14 cellular contexts compared by ENCODE assay signal in genomic region chr4:26326791-26327190, GRCh38. TPM values are rescaled to one million over a fixed set of nuclear protein-coding genes. Genes with fewer than 3 reads are reported as not detected.
DNase-seq lines count a peak whose midpoint lies in the region; FAIRE-seq and TF ChIP-seq lines count a peak whose summit lies in the region.
"Had no signal": no experiment of that assay in that cellular context is flagged by ENCODE, and none has a peak within 500 bp of the region (broad histone marks: within the 10 kb centered on the region; RNA-seq: fewer than 3 reads in every experiment).

No MANE protein-coding gene starts in this region.

- peaks cover 19% of the 10 kb centered on the region for H3K36me3 Mint-ChIP-seq in T-helper 2 cell treated with Interferon-gamma antibody and Interleukin-4, amounts not matched to agents 5 μg/mL and 100 μg/mL, for 36 hours (ENCODE audit: low read depth)

- no peaks in the 10 kb centered on the region for H3K36me3 ChIP-seq in bronchial epithelial cell (ENCODE audit: control insufficient read depth, insufficient read depth, low read length)
- H3K36me3 ChIP-seq: upper lobe of left lung had no signal

- H3K4me3 Mint-ChIP-seq in T-helper 2 cell treated with Interferon-gamma antibody and Interleukin-4, amounts not matched to agents 5 μg/mL and 100 μg/mL, for 36 hours, result no peak overlapping the region
- H3K4me3 Mint-ChIP-seq: B cell; effector memory CD8-positive, alpha-beta T cell had no signal

- no peak for TF ChIP-seq CTCF in bronchial epithelial cell (IDR thresholded peaks at IDR 0.05; ENCODE audit: insufficient read depth, low read length, severe bottlenecking)

- DNase-seq in T-helper 2 cell treated with Interferon-gamma antibody and Interleukin-4, amounts not matched to agents 5 μg/mL and 100 μg/mL, for 36 hours (ENCODE audit: low spot score), result no peak
- no peak for DNase-seq in T-helper 2 cell
- peak; percentile 31 for DNase-seq in MV-4-11 (lab: John Stamatoyannopoulos, UW)
- DNase-seq in bronchial epithelial cell (ENCODE audit: low read depth), result peak; percentile 49
- DNase-seq in renal cortical epithelial cell (ENCODE audit: low read depth), result peak; percentile 80
- no peak for DNase-seq in stimulated activated naive CD4-positive, alpha-beta T cell treated with Interleukin-2 at 50 U/mL for 16 hours (lab: John Stamatoyannopoulos, UW)
- DNase-seq in NCI-H510A treated with DMSO at 0.1 percent for 48 hours (lab: John Stamatoyannopoulos, UW), result no peak
- DNase-seq in stimulated activated CD4-positive, alpha-beta T cell treated with anti-CD3 and anti-CD28 coated beads, Interleukin-12 subunit alpha, Interleukin-12 subunit beta, amount 100 ng/mL, for 4 hours, result no peak
- DNase-seq: activated effector memory CD4-positive, alpha-beta T cell treated with Interleukin-2 at 50 U/mL for 16 hours; effector memory CD8-positive, alpha-beta T cell; NCI-H774; T-helper 9 cell; upper lobe of left lung had no signal

- H3K4me1 Mint-ChIP-seq in T-helper 2 cell treated with Interferon-gamma antibody and Interleukin-4, amounts not matched to agents 5 μg/mL and 100 μg/mL, for 36 hours (ENCODE audit: low read depth), result peaks cover 53% of the 10 kb centered on the region

- no peaks in the 10 kb centered on the region for H3K27me3 ChIP-seq in bronchial epithelial cell (ENCODE audit: control insufficient read depth, insufficient read depth, low read length)
- H3K27me3 ChIP-seq: upper lobe of left lung had no signal

- no peaks in the 10 kb centered on the region for H3K27me3 Mint-ChIP-seq in T-helper 2 cell treated with Interferon-gamma antibody and Interleukin-4, amounts not matched to agents 5 μg/mL and 100 μg/mL, for 36 hours (ENCODE audit: low read depth)
- H3K27me3 Mint-ChIP-seq: B cell; effector memory CD8-positive, alpha-beta T cell had no signal

- H3K9me3 Mint-ChIP-seq in T-helper 2 cell treated with Interferon-gamma antibody and Interleukin-4, amounts not matched to agents 5 μg/mL and 100 μg/mL, for 36 hours, result no peaks in the 10 kb centered on the region
- H3K9me3 Mint-ChIP-seq: effector memory CD8-positive, alpha-beta T cell had no signal

- no peak overlapping the region for H3K4me3 ChIP-seq in bronchial epithelial cell (ENCODE audit: low read depth, low read length)
- H3K4me3 ChIP-seq: upper lobe of left lung had no signal

- FAIRE-seq in bronchial epithelial cell (lab: Jason Lieb, UNC), result no peak

- H3K27ac Mint-ChIP-seq in T-helper 2 cell treated with Interferon-gamma antibody and Interleukin-4, amounts not matched to agents 5 μg/mL and 100 μg/mL, for 36 hours, result peak overlapping the region; percentile 48
- H3K27ac Mint-ChIP-seq: B cell; effector memory CD8-positive, alpha-beta T cell had no signal

RNA-seq across cellular contexts. Expression of gene RBPJ, which starts 6.0 kb away (rescaled TPM):
- total RNA-seq in bronchial epithelial cell (26.6 and 34.5 TPM in 2 replicates), renal cortical epithelial cell (90.7 and 93.4 TPM in 2 replicates)

Comparison
In these comparisons a context has a peak if more than half of its experiments do, and no peak if none do; other contexts are left out.
1. DNase-seq: peak in MV-4-11 (single experiment), bronchial epithelial cell (single experiment) and renal cortical epithelial cell (single experiment); none in T-helper 2 cell treated with Interferon-gamma antibody and Interleukin-4, amounts not matched to agents 5 μg/mL and 100 μg/mL, for 36 hours (single experiment), T-helper 2 cell (0 of 5), stimulated activated naive CD4-positive, alpha-beta T cell treated with Interleukin-2 at 50 U/mL for 16 hours (single experiment), NCI-H510A treated with DMSO at 0.1 percent for 48 hours (single experiment) and stimulated activated CD4-positive, alpha-beta T cell treated with anti-CD3 and anti-CD28 coated beads, Interleukin-12 subunit alpha, Interleukin-12 subunit beta, amount 100 ng/mL, for 4 hours (single experiment).